8 cellular contexts compared by ENCODE assay signal in the genomic region with DNA sequence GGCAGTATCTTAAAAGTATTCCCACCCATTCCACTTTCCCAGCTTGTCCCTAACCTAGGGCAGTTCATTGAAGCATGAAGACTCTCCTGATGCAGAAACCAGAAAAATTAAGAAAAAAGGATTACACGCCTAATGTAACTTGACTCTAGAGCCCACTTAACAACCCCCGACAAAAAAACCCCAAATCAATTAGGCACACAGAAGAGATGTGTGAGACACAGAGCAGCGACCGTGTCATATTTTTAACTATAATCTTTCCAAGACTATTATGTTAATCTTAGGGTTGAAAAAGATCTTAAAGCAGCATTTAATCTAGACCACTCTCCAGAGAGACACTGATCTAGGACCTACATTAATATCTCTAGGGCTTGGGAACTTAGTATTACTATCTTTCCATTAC. TPM values are rescaled to one million over a fixed set of nuclear protein-coding genes. Genes with fewer than 3 reads are reported as not detected.
DNase-seq lines count a peak whose midpoint lies in the region; TF ChIP-seq lines count a peak whose summit lies in the region.

No MANE protein-coding gene starts in this region.

- CTCF ChIA-PET in CD8-positive, alpha-beta memory T cell (lab: Charles Lee), result interaction anchor here (1.0 kb wide), 1 partner anchor 27 kb away, joined by 5 read pairs; no protein-coding TSS in a partner anchor

- no peaks in the 10 kb centered on the region for H3K9me3 ChIP-seq in CD8-positive, alpha-beta memory T cell (ENCODE audit: low read length)

- peak overlapping the region; percentile 88 to 100 (median 100) for H3K27ac Mint-ChIP-seq in CD8-positive, alpha-beta memory T cell
- H3K27ac Mint-ChIP-seq in neural crest cell (ENCODE audit: unreplicated experiment), result peak overlapping the region; percentile 100

- peaks cover 52% of the 10 kb centered on the region for H3K4me1 ChIP-seq in CD8-positive, alpha-beta memory T cell (ENCODE audit: insufficient read depth, low read length)

- H3K27me3 ChIP-seq in CD8-positive, alpha-beta memory T cell (ENCODE audit: insufficient read depth, low read length, poor library complexity, severe bottlenecking), result no peaks in the 10 kb centered on the region
- no peaks in the 10 kb centered on the region for H3K27me3 ChIP-seq in dorsolateral prefrontal cortex

- POLR2A ChIA-PET in CD8-positive, alpha-beta memory T cell (lab: Charles Lee), result no interaction called here

- H3K4me1 Mint-ChIP-seq in CD8-positive, alpha-beta memory T cell, result peaks cover 54 to 60% (median 59%) of the 10 kb centered on the region in 3 donors
- peaks cover 29% of the 10 kb centered on the region for H3K4me1 Mint-ChIP-seq in neural crest cell

- H3K4me3 ChIP-seq in CD8-positive, alpha-beta memory T cell (ENCODE audit: low read length), result peak overlapping the region; percentile 75
- peak overlapping the region; percentile 65 to 98 (median 85) for H3K4me3 ChIP-seq in dorsolateral prefrontal cortex

- no peaks in the 10 kb centered on the region for H3K9me3 Mint-ChIP-seq in CD8-positive, alpha-beta memory T cell
- H3K9me3 Mint-ChIP-seq in neural crest cell, result no peaks in the 10 kb centered on the region

- H3K27ac ChIP-seq in CD8-positive, alpha-beta memory T cell (ENCODE audit: low read depth, low read length), result peak overlapping the region; percentile 97
- peak overlapping the region in 25 of 59 donors; percentile 1 to 99 (median 96) for H3K27ac ChIP-seq in dorsolateral prefrontal cortex

- intact Hi-C loops in dorsolateral prefrontal cortex (cut with DNase I), result loop anchor here in 1 of 2 donors (5.0 kb wide), 1 partner anchor 646 kb away; the partner anchor contains the start of gene UBA6

- H3K36me3 Mint-ChIP-seq in CD8-positive, alpha-beta memory T cell, result peaks cover 0 to 40% (median 4%) of the 10 kb centered on the region in 3 donors
- H3K36me3 Mint-ChIP-seq in neural crest cell (ENCODE audit: low read depth), result no peaks in the 10 kb centered on the region

- peak overlapping the region; percentile 90 to 100 (median 98) for H3K4me3 Mint-ChIP-seq in CD8-positive, alpha-beta memory T cell
- peak overlapping the region; percentile 100 for H3K4me3 Mint-ChIP-seq in neural crest cell

- TF ChIP-seq CTCF in dorsolateral prefrontal cortex (IDR thresholded peaks at IDR 0.05 in 54 of 56, conservative IDR thresholded peaks at IDR 0.05 in 2 of 56; ENCODE audit: low read depth in 1 of 56, partially characterized antibody in 56 of 56) (no peak), neural crest cell (conservative IDR thresholded peaks at IDR 0.05) (no peak)

- H3K27me3 Mint-ChIP-seq in CD8-positive, alpha-beta memory T cell, result no peaks in the 10 kb centered on the region
- H3K27me3 Mint-ChIP-seq in neural crest cell (ENCODE audit: low read depth), result peaks cover 16% of the 10 kb centered on the region

- H3K36me3 ChIP-seq in CD8-positive, alpha-beta memory T cell (ENCODE audit: insufficient read depth, low read length), result no peaks in the 10 kb centered on the region

- no peak for DNase-seq in CD8-positive, alpha-beta memory T cell
- DNase-seq in NAMALWA (ENCODE audit: low spot score), result peak; percentile 38
- DNase-seq in dorsolateral prefrontal cortex, result no peak
- DNase-seq in neural crest cell (ENCODE audit: low read depth, low spot score), result no peak
- DNase-seq in putamen (ENCODE audit: low spot score), result no peak
- DNase-seq in COLO668 (lab: John Stamatoyannopoulos, UW; ENCODE audit: unreplicated experiment), result no peak
- no peak for DNase-seq in SW480 (ENCODE audit: low spot score)
- DNase-seq in NCI-H1048 (lab: John Stamatoyannopoulos, UW), result no peak

RNA-seq across cellular contexts. Expression of gene YTHDC1, which starts 1.3 kb away (rescaled TPM):
- total RNA-seq in CD8-positive, alpha-beta memory T cell, result 10 to 100 TPM; 85.2 to 86.5 TPM
- polyA plus RNA-seq in CD8-positive, alpha-beta memory T cell, result 42.2 TPM
- total RNA-seq in dorsolateral prefrontal cortex (100 to 1,000 TPM in 45 of 120 experiments, 10 to 100 TPM in 75; 76.7 to 132 (median 95.3) TPM), neural crest cell (87.9 and 88.2 TPM in 2 replicates)
